ENCODE assay signal across 8 cellular contexts in genomic region chr10:110919349-110919931, GRCh38. TPM values are rescaled to one million over a fixed set of nuclear protein-coding genes. Genes with fewer than 3 reads are reported as not detected.
DNase-seq lines count a peak whose midpoint lies in the region; ATAC-seq and TF ChIP-seq lines count a peak whose summit lies in the region.

Gene SHOC2 (plus strand): TSS chr10:110919604. CDS start chr10:110964359, 44,755 bp downstream.

- no peaks in the 10 kb centered on the region for H3K27me3 ChIP-seq in BE2C

- DNase-seq in BE2C (peak; percentile 99), GM19238 (ENCODE audit: insufficient read length, low spot score) (peak; percentile 70), caudate nucleus (lab: John Stamatoyannopoulos, UW) (peak in 46 of 61 donors; percentile 92 to 100 (median 99)), left lobe of liver (ENCODE audit: low spot score) (peak; percentile 99), kidney glomerular epithelial cell (lab: John Stamatoyannopoulos, UW) (no peak)
- peak; percentile 99 for DNase-seq in stimulated activated CD4-positive, alpha-beta T cell treated with anti-CD3 and anti-CD28 coated beads, Interleukin-4, amount 100 ng/mL, for 24 hours

- ATAC-seq in HG03521 (IDR thresholded peaks at IDR 0.05; ENCODE audit: unreplicated experiment) (peak; percentile 20), left lobe of liver (peak; percentile 53)

- H3K27ac ChIP-seq in VCaP, result peak within 1 kb of the TSS; percentile 94
- peak within 1 kb of the TSS; percentile 99 for H3K27ac ChIP-seq in caudate nucleus (ENCODE audit: low read depth, low read length)

- peak within 1 kb of the TSS; percentile 96 for H3K4me3 ChIP-seq in BE2C (ENCODE audit: low read depth, low read length)

- H3K36me3 ChIP-seq in BE2C, result no peaks in the 10 kb centered on the region

- TF ChIP-seq CTCF in BE2C (IDR thresholded peaks at IDR 0.05; ENCODE audit: low read depth, low read length) (peak; percentile 23; the same call in 1 of the 2 replicates), VCaP (conservative IDR thresholded peaks at IDR 0.05) (0 out of 2 replicates have a peak, but pooled peaks have one; percentile 10)

- no peaks in the 10 kb centered on the region for H3K4me1 ChIP-seq in BE2C

- H3K9me3 ChIP-seq in BE2C, result no peaks in the 10 kb centered on the region

RNA-seq across cellular contexts. Expression of gene SHOC2, which starts in this region (rescaled TPM):
- polyA plus RNA-seq in BE2C (2012; ENCODE audit: insufficient read depth, insufficient read length, low read depth), result 20.7 TPM
- 20.3 TPM for total RNA-seq in left lobe of liver
